In the genomic region with DNA sequence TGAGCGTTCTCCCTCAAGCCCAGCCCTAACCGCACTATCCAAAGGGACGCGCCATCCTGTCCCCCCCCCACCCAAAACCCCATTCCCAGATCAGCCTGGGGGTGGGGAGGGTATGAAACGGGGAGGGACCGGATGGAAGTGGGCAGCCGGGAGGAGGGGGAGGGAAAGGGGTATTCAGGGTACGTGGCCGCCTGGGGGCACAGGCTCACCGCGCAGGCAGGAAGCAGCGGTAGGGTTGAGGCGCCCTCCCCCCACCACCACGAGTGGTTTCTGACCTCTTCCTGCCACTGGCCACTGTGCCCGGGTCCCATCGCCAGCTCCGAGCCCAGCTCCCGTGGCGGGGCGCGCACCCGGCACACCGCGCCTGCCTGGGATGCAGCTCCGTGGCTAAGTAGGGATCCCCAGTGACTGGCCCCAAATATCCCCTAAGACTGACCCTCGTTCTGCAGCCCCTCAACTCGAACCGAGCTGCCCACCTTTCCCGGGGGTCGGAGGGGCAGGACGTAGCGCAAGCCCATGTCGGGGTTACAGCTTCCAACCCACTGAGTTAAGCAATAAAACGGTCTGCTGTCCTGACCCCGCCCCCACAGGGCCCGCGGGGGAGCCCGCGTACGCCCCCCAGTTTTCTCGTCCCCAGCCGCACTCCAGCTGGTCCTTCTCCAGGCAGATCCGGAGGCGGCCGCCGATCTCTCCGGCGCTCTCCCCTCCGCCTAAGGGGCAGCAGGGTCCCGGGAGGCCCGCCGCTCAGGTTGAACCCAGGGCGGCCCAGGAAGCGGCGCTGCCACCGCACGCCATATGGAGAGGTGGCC, we compare ENCODE assay signal across 1 cellular context.
TF ChIP-seq lines count a peak whose summit lies in the region.

No MANE protein-coding gene starts in this region.

TF ChIP-seq in HEK293, 187 proteins besides CTCF, POLR2A, EP300 and RAD21 (continued from another document):
- TF ChIP-seq, protein P1, sequence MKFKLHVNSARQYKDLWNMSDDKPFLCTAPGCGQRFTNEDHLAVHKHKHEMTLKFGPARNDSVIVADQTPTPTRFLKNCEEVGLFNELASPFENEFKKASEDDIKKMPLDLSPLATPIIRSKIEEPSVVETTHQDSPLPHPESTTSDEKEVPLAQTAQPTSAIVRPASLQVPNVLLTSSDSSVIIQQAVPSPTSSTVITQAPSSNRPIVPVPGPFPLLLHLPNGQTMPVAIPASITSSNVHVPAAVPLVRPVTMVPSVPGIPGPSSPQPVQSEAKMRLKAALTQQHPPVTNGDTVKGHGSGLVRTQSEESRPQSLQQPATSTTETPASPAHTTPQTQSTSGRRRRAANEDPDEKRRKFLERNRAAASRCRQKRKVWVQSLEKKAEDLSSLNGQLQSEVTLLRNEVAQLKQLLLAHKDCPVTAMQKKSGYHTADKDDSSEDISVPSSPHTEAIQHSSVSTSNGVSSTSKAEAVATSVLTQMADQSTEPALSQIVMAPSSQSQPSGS (tag by site-specific recombination; IDR thresholded peaks at IDR 0.05; ENCODE audit: low read depth): no peak
- TF ChIP-seq YY1 (tag by site-specific recombination; IDR thresholded peaks at IDR 0.05) (no peak), ZNF23 (tag by site-specific recombination; IDR thresholded peaks at IDR 0.05; ENCODE audit: borderline replicate concordance) (no peak), ZNF157 (tag by site-specific recombination; IDR thresholded peaks at IDR 0.05) (no peak), ZBTB8A (tag by site-specific recombination; IDR thresholded peaks at IDR 0.05) (peak; percentile 64; the same call in 1 of the 2 replicates), ZNF391 (tag by site-specific recombination; IDR thresholded peaks at IDR 0.05; ENCODE audit: borderline replicate concordance, low read depth) (no peak), SP2 (tag by site-specific recombination; IDR thresholded peaks at IDR 0.05) (peak; percentile 58), ZNF133 (tag by site-specific recombination; IDR thresholded peaks at IDR 0.05) (no peak), OSR2 (tag by site-specific recombination; IDR thresholded peaks at IDR 0.05) (peak; percentile 21; the same call in 1 of the 2 replicates), IKZF3 (tag by site-specific recombination; IDR thresholded peaks at IDR 0.05) (no peak), GLIS2 (tag by site-specific recombination; IDR thresholded peaks at IDR 0.05) (peak; percentile 90), ZNF558 (tag by site-specific recombination; IDR thresholded peaks at IDR 0.05) (no peak), ZNF140 (tag by site-specific recombination; IDR thresholded peaks at IDR 0.05) (no peak), ZNF239 (tag by site-specific recombination; IDR thresholded peaks at IDR 0.05) (no peak), BCL11A (tag by site-specific recombination; IDR thresholded peaks at IDR 0.05; ENCODE audit: low read depth) (0 out of 2 replicates have a peak, but pooled peaks have one; percentile 8), ZNF521 (tag by site-specific recombination; IDR thresholded peaks at IDR 0.05) (no peak), ZNF311 (tag by site-specific recombination; IDR thresholded peaks at IDR 0.05; ENCODE audit: borderline replicate concordance) (no peak), SP3 (tag by site-specific recombination; IDR thresholded peaks at IDR 0.05) (peak; percentile 42; the same call in 1 of the 2 replicates), ZNF530 (tag by site-specific recombination; IDR thresholded peaks at IDR 0.05; ENCODE audit: low read depth) (no peak), PRDM1 (tag by site-specific recombination; IDR thresholded peaks at IDR 0.05) (no peak), ZNF843 (tag by site-specific recombination; IDR thresholded peaks at IDR 0.05) (no peak), ZXDB (tag by site-specific recombination; IDR thresholded peaks at IDR 0.05) (peak; percentile 15), ZNF777 (tag by site-specific recombination; IDR thresholded peaks at IDR 0.05; ENCODE audit: borderline replicate concordance) (no peak), KLF9 (tag by site-specific recombination; IDR thresholded peaks at IDR 0.05; ENCODE audit: low read depth) (peak; percentile 65), ZNF837 (tag by site-specific recombination; IDR thresholded peaks at IDR 0.05) (no peak), ZNF664 (tag by site-specific recombination; IDR thresholded peaks at IDR 0.05) (no peak), ZNF114 (tag by site-specific recombination; IDR thresholded peaks at IDR 0.05) (no peak), ZNF223 (tag by site-specific recombination; IDR thresholded peaks at IDR 0.05) (no peak), ZIC2 (tag by site-specific recombination; IDR thresholded peaks at IDR 0.05) (0 out of 2 replicates have a peak, but pooled peaks have one; percentile 39)
- TF ChIP-seq, protein P2, sequence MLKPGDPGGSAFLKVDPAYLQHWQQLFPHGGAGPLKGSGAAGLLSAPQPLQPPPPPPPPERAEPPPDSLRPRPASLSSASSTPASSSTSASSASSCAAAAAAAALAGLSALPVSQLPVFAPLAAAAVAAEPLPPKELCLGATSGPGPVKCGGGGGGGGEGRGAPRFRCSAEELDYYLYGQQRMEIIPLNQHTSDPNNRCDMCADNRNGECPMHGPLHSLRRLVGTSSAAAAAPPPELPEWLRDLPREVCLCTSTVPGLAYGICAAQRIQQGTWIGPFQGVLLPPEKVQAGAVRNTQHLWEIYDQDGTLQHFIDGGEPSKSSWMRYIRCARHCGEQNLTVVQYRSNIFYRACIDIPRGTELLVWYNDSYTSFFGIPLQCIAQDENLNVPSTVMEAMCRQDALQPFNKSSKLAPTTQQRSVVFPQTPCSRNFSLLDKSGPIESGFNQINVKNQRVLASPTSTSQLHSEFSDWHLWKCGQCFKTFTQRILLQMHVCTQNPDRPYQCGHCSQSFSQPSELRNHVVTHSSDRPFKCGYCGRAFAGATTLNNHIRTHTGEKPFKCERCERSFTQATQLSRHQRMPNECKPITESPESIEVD (tag by site-specific recombination; IDR thresholded peaks at IDR 0.05): no peak
- TF ChIP-seq, protein P3, sequence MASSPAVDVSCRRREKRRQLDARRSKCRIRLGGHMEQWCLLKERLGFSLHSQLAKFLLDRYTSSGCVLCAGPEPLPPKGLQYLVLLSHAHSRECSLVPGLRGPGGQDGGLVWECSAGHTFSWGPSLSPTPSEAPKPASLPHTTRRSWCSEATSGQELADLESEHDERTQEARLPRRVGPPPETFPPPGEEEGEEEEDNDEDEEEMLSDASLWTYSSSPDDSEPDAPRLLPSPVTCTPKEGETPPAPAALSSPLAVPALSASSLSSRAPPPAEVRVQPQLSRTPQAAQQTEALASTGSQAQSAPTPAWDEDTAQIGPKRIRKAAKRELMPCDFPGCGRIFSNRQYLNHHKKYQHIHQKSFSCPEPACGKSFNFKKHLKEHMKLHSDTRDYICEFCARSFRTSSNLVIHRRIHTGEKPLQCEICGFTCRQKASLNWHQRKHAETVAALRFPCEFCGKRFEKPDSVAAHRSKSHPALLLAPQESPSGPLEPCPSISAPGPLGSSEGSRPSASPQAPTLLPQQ (tag by site-specific recombination; IDR thresholded peaks at IDR 0.05): no peak
- TF ChIP-seq, protein P4, sequence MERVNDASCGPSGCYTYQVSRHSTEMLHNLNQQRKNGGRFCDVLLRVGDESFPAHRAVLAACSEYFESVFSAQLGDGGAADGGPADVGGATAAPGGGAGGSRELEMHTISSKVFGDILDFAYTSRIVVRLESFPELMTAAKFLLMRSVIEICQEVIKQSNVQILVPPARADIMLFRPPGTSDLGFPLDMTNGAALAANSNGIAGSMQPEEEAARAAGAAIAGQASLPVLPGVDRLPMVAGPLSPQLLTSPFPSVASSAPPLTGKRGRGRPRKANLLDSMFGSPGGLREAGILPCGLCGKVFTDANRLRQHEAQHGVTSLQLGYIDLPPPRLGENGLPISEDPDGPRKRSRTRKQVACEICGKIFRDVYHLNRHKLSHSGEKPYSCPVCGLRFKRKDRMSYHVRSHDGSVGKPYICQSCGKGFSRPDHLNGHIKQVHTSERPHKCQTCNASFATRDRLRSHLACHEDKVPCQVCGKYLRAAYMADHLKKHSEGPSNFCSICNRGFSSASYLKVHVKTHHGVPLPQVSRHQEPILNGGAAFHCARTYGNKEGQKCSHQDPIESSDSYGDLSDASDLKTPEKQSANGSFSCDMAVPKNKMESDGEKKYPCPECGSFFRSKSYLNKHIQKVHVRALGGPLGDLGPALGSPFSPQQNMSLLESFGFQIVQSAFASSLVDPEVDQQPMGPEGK (tag by site-specific recombination; IDR thresholded peaks at IDR 0.05): peak; percentile 64
- TF ChIP-seq, protein P5, sequence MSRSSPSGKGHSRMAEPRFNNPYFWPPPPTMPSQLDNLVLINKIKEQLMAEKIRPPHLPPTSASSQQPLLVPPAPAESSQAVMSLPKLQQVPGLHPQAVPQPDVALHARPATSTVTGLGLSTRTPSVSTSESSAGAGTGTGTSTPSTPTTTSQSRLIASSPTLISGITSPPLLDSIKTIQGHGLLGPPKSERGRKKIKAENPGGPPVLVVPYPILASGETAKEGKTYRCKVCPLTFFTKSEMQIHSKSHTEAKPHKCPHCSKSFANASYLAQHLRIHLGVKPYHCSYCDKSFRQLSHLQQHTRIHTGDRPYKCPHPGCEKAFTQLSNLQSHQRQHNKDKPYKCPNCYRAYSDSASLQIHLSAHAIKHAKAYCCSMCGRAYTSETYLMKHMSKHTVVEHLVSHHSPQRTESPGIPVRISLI (tag by site-specific recombination; IDR thresholded peaks at IDR 0.05): 0 out of 2 replicates have a peak, but pooled peaks have one; percentile 10
- TF ChIP-seq, protein P6, sequence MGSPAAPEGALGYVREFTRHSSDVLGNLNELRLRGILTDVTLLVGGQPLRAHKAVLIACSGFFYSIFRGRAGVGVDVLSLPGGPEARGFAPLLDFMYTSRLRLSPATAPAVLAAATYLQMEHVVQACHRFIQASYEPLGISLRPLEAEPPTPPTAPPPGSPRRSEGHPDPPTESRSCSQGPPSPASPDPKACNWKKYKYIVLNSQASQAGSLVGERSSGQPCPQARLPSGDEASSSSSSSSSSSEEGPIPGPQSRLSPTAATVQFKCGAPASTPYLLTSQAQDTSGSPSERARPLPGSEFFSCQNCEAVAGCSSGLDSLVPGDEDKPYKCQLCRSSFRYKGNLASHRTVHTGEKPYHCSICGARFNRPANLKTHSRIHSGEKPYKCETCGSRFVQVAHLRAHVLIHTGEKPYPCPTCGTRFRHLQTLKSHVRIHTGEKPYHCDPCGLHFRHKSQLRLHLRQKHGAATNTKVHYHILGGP (tag by site-specific recombination; IDR thresholded peaks at IDR 0.05): no peak
- TF ChIP-seq, protein P7, sequence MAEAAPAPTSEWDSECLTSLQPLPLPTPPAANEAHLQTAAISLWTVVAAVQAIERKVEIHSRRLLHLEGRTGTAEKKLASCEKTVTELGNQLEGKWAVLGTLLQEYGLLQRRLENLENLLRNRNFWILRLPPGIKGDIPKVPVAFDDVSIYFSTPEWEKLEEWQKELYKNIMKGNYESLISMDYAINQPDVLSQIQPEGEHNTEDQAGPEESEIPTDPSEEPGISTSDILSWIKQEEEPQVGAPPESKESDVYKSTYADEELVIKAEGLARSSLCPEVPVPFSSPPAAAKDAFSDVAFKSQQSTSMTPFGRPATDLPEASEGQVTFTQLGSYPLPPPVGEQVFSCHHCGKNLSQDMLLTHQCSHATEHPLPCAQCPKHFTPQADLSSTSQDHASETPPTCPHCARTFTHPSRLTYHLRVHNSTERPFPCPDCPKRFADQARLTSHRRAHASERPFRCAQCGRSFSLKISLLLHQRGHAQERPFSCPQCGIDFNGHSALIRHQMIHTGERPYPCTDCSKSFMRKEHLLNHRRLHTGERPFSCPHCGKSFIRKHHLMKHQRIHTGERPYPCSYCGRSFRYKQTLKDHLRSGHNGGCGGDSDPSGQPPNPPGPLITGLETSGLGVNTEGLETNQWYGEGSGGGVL (tag by site-specific recombination; IDR thresholded peaks at IDR 0.05): peak; percentile 95
- TF ChIP-seq, protein P8, sequence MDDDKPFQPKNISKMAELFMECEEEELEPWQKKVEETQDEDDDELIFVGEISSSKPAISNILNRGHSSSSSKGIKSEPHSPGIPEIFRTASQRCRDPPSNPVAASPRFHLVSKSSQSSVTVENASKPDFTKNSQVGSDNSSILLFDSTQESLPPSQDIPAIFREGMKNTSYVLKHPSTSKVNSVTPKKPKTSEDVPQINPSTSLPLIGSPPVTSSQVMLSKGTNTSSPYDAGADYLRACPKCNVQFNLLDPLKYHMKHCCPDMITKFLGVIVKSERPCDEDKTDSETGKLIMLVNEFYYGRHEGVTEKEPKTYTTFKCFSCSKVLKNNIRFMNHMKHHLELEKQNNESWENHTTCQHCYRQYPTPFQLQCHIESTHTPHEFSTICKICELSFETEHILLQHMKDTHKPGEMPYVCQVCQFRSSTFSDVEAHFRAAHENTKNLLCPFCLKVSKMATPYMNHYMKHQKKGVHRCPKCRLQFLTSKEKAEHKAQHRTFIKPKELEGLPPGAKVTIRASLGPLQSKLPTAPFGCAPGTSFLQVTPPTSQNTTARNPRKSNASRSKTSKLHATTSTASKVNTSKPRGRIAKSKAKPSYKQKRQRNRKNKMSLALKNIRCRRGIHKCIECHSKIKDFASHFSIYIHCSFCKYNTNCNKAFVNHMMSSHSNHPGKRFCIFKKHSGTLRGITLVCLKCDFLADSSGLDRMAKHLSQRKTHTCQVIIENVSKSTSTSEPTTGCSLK (tag by site-specific recombination; IDR thresholded peaks at IDR 0.05): no peak
- TF ChIP-seq, protein P9, sequence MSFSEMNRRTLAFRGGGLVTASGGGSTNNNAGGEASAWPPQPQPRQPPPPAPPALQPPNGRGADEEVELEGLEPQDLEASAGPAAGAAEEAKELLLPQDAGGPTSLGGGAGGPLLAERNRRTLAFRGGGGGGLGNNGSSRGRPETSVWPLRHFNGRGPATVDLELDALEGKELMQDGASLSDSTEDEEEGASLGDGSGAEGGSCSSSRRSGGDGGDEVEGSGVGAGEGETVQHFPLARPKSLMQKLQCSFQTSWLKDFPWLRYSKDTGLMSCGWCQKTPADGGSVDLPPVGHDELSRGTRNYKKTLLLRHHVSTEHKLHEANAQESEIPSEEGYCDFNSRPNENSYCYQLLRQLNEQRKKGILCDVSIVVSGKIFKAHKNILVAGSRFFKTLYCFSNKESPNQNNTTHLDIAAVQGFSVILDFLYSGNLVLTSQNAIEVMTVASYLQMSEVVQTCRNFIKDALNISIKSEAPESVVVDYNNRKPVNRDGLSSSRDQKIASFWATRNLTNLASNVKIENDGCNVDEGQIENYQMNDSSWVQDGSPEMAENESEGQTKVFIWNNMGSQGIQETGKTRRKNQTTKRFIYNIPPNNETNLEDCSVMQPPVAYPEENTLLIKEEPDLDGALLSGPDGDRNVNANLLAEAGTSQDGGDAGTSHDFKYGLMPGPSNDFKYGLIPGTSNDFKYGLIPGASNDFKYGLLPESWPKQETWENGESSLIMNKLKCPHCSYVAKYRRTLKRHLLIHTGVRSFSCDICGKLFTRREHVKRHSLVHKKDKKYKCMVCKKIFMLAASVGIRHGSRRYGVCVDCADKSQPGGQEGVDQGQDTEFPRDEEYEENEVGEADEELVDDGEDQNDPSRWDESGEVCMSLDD (tag by site-specific recombination; IDR thresholded peaks at IDR 0.05): peak; percentile 72; the same call in 1 of the 2 replicates
- TF ChIP-seq, protein P10, sequence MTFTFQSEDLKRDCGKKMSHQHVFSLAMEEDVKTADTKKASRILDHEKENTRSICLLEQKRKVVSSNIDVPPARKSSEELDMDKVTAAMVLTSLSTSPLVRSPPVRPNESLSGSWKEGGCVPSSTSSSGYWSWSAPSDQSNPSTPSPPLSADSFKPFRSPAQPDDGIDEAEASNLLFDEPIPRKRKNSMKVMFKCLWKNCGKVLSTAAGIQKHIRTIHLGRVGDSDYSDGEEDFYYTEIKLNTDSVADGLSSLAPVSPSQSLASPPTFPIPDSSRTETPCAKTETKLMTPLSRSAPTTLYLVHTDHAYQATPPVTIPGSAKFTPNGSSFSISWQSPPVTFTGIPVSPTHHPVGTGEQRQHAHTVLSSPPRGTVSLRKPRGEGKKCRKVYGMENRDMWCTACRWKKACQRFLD (tag by site-specific recombination; IDR thresholded peaks at IDR 0.05): no peak
TF ChIP-seq in HEK293: peak in this region for 30.
